In genomic region chr3:15063656-15064286, GRCh38 we compare ENCODE assay signal across 1 cellular context.
TF ChIP-seq lines count a peak whose summit lies in the region.

No MANE protein-coding gene starts in this region.

TF ChIP-seq in H1, 55 proteins besides CTCF, POLR2A, EP300 and RAD21 (continued from another document):
- TF ChIP-seq NANOG (IDR thresholded peaks at IDR 0.05; ENCODE audit: insufficient read depth, low read depth, low read length, poor library complexity, severe bottlenecking) (no peak), USF2 (IDR thresholded peaks at IDR 0.05; ENCODE audit: low read length) (no peak), HDAC6 (IDR thresholded peaks at IDR 0.05; ENCODE audit: low read depth, low read length) (no peak), TAF7 (optimal IDR thresholded peaks at IDR 0.05; ENCODE audit: borderline replicate concordance, low read depth, low read length) (no peak)
